Comparison of ENCODE assay signal across 1 cellular context in genomic region chr6:70010339-70010738, GRCh38.
TF ChIP-seq lines count a peak whose summit lies in the region.

No MANE protein-coding gene starts in this region.

TF ChIP-seq in K562, 482 proteins besides CTCF, POLR2A, EP300 and RAD21 (continued from another document):
- TF ChIP-seq MGA (IDR thresholded peaks at IDR 0.05) (peak; percentile 62; the same call in 1 of the 2 replicates), HNRNPLL (IDR thresholded peaks at IDR 0.05; ENCODE audit: low read depth, low read length, poor library complexity, severe bottlenecking) (peak; percentile 92), EP400 (IDR thresholded peaks at IDR 0.05) (peak; percentile 57), GABPA (tag; conservative IDR thresholded peaks at IDR 0.05; ENCODE audit: low read depth) (0 out of 2 replicates have a peak, but pooled peaks have one; percentile 18), ETV1 (tag; conservative IDR thresholded peaks at IDR 0.05; ENCODE audit: low read depth) (peak; percentile 56), FOXK2 (conservative IDR thresholded peaks at IDR 0.05 in 1 of 2, IDR thresholded peaks at IDR 0.05 in 1 of 2; ENCODE audit: low read depth in 2 of 2) (0 out of 4 replicates have a peak, but pooled peaks of 1 of the 2 experiments have one; percentile 7), RBFOX2 (IDR thresholded peaks at IDR 0.05; ENCODE audit: low read depth, low read length) (0 out of 2 replicates have a peak, but pooled peaks have one; percentile 16)
- TF ChIP-seq, protein P1, sequence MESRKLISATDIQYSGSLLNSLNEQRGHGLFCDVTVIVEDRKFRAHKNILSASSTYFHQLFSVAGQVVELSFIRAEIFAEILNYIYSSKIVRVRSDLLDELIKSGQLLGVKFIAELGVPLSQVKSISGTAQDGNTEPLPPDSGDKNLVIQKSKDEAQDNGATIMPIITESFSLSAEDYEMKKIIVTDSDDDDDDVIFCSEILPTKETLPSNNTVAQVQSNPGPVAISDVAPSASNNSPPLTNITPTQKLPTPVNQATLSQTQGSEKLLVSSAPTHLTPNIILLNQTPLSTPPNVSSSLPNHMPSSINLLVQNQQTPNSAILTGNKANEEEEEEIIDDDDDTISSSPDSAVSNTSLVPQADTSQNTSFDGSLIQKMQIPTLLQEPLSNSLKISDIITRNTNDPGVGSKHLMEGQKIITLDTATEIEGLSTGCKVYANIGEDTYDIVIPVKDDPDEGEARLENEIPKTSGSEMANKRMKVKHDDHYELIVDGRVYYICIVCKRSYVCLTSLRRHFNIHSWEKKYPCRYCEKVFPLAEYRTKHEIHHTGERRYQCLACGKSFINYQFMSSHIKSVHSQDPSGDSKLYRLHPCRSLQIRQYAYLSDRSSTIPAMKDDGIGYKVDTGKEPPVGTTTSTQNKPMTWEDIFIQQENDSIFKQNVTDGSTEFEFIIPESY (CRISPR knock-in tag; IDR thresholded peaks at IDR 0.05) = peak; percentile 56; the same call in 1 of the 2 replicates
